11 cellular contexts compared by ENCODE assay signal in the genomic region with DNA sequence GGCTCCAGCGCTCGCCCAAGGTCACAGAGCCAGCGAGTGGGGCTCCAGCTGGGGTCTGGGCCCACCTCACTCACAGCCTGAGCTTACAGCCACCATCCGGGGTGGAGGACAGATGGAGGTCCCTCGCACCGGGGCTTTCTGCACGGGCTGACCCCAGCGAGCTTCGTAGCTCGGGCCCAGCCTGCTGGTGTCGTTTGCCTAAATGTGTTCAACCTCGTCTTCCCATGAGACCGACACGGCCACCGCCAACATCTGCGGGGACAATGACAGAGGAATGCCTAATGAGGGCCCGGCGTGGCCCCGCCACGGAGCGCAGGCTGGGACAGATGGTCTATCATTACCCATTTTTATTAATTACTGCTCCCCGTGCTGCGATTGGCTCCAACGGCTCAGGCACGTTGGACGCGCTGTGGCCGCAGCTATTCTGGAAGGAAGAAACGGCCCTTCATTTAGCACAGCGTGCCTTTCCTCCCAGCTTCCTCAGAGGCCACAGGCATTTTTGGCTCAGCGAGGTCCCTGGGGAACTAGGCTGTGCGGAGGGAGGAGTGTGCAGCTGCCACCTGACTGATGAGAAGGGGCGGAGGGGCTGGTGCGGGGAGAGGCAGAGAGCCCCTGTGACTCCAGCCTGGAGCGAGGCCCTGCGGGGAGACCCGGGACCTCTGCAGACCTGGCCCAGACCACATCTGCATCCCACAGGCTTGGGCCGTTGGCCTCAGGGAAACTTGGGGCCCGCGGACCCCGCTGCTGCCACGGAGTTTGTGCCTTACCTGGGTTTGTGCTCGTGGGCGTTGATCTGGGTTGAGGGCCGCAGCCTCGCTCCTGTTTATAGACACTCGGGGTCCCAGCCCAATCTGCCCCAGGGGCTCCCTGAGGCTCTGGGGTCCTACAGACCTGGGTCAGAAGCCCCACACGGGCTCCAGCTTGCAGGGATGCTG. TPM values are rescaled to one million over a fixed set of nuclear protein-coding genes. Genes with fewer than 3 reads are reported as not detected.
A peak's percentile ranks its signal among the peaks of the same experiment; 100 is the strongest.
DNase-seq lines count a peak whose midpoint lies in the region; ATAC-seq and TF ChIP-seq lines count a peak whose summit lies in the region.
"Had no signal": no experiment of that assay in that cellular context is flagged by ENCODE, and none has a peak within 500 bp of the region (broad histone marks: within the 10 kb centered on the region; RNA-seq: fewer than 3 reads in every experiment).

No MANE protein-coding gene starts in this region.

- no peak overlapping the region for H2BK12ac ChIP-seq in mesenchymal stem cell (ENCODE audit: low read length in 2 of 2)

- ATAC-seq in heart left ventricle (peak in 3 of 4 donors; percentile 7 to 44 (median 32)), GM21619 (IDR thresholded peaks at IDR 0.05; ENCODE audit: unreplicated experiment) (no peak)

- H4K91ac ChIP-seq in mesenchymal stem cell (ENCODE audit: low read length), result no peak overlapping the region

- H3K27ac ChIP-seq in heart left ventricle (peak overlapping the region in 11 of 12 donors; percentile 62 to 89 (median 80)), thyroid gland (no peak overlapping the region), mesenchymal stem cell (ENCODE audit: low read length, poor library complexity, severe bottlenecking) (no peak overlapping the region)

- H3K36me3 ChIP-seq in NT2/D1 (ENCODE audit: insufficient read depth, insufficient read length, low read length) (no peaks in the 10 kb centered on the region), heart left ventricle (no peaks in the 10 kb centered on the region), thyroid gland (no peaks in the 10 kb centered on the region), mesenchymal stem cell (ENCODE audit: control insufficient read depth in 1 of 2, insufficient read depth in 2 of 2, low read depth in 1 of 2, low read length in 2 of 2) (no peaks in the 10 kb centered on the region)

- H4K8ac ChIP-seq in mesenchymal stem cell (ENCODE audit: low read length), result no peak overlapping the region

- H3K23ac ChIP-seq in mesenchymal stem cell (ENCODE audit: low read length in 2 of 2), result no peak overlapping the region

- no peak overlapping the region for H3K4me2 ChIP-seq in mesenchymal stem cell (ENCODE audit: low read length, poor library complexity, severe bottlenecking)

- H2BK120ac ChIP-seq in mesenchymal stem cell (ENCODE audit: low read depth, low read length), result no peak overlapping the region

- no peak for TF ChIP-seq POLR2A in heart left ventricle (IDR thresholded peaks at IDR 0.05)
- no peak for TF ChIP-seq POLR2A in thyroid gland (IDR thresholded peaks at IDR 0.05)

- H3K4me1 ChIP-seq in NT2/D1 (ENCODE audit: insufficient read depth, insufficient read length), result peaks cover 32% of the 10 kb centered on the region
- peaks cover 0 to 33% (median 21%) of the 10 kb centered on the region in 12 donors for H3K4me1 ChIP-seq in heart left ventricle
- H3K4me1 ChIP-seq in thyroid gland, result no peaks in the 10 kb centered on the region
- peaks cover 2% of the 10 kb centered on the region for H3K4me1 ChIP-seq in mesenchymal stem cell (ENCODE audit: control insufficient read depth, insufficient read depth, low read depth, low read length)

- H3K14ac ChIP-seq in mesenchymal stem cell (ENCODE audit: low read length in 2 of 2), result no peak overlapping the region

- DNase-seq in LHCN-M2 (ENCODE audit: low read depth) (peak; percentile 75), NT2/D1 (ENCODE audit: low read depth, low spot score) (no peak), heart left ventricle (peak; percentile 54 to 70 (median 65)), stromal cell of bone marrow (ENCODE audit: low read depth) (peak; percentile 44), SKM-1 treated with dmso at 0.1 percent for 144 hours (lab: John Stamatoyannopoulos, UW; ENCODE audit: unreplicated experiment) (no peak), thyroid gland (no peak), mesenchymal stem cell (no peak)
- DNase-seq: activated CD4-positive, alpha-beta T cell treated with anti-CD3 and anti-CD28 coated beads, Interleukin-2, amount 50 U/mL, for 1 hour; activated gamma-delta T cell treated with Interleukin-2 at 50 U/mL for 16 hours; mesendoderm had no signal

- 29 to 53% (median 46%) methylated on average over 32 to 48 of the region's 48 CpGs for WGBS in heart left ventricle, 4 donors
- 65 to 79% methylated on average over 32 to 33 of the region's 48 CpGs for WGBS in thyroid gland, 2 donors
- WGBS in mesenchymal stem cell, result 89% methylated on average over 48 of the region's 48 CpGs

- H3K9me3 ChIP-seq in NT2/D1 (ENCODE audit: insufficient read depth, low read length), result no peaks in the 10 kb centered on the region
- H3K9me3 ChIP-seq in heart left ventricle, result no peaks in the 10 kb centered on the region
- no peaks in the 10 kb centered on the region for H3K9me3 ChIP-seq in thyroid gland
- no peaks in the 10 kb centered on the region for H3K9me3 ChIP-seq in mesenchymal stem cell (ENCODE audit: control insufficient read depth, low read length)

- intact Hi-C loops in heart left ventricle (cut with DNase I) (no loop called here), thyroid gland (cut with DNase I) (no loop called here)

- H2AK5ac ChIP-seq in mesenchymal stem cell (ENCODE audit: low read length, severe bottlenecking), result no peak overlapping the region

- H2AFZ ChIP-seq in mesenchymal stem cell (ENCODE audit: low read depth, low read length), result no peak overlapping the region

- H2BK5ac ChIP-seq in mesenchymal stem cell (ENCODE audit: low read depth, low read length, poor library complexity, severe bottlenecking), result no peak overlapping the region

- no peak overlapping the region for H3K18ac ChIP-seq in mesenchymal stem cell (ENCODE audit: low read depth in 1 of 2, low read length in 2 of 2)

- no peaks in the 10 kb centered on the region for H3K79me1 ChIP-seq in mesenchymal stem cell (replicated peaks; ENCODE audit: low read length, poor library complexity, severe bottlenecking)

- H3K9ac ChIP-seq in NT2/D1 (ENCODE audit: insufficient read length, low read depth) (peak overlapping the region; percentile 51), mesenchymal stem cell (ENCODE audit: low read length) (no peak overlapping the region)

- no peak overlapping the region for H2BK15ac ChIP-seq in mesenchymal stem cell (ENCODE audit: low read depth, poor library complexity, severe bottlenecking)

- H3K4ac ChIP-seq in mesenchymal stem cell (ENCODE audit: low read depth in 1 of 2, low read length in 2 of 2), result no peak overlapping the region

- no peak overlapping the region for H3K4me3 ChIP-seq in NT2/D1 (ENCODE audit: insufficient read length, low read depth)
- H3K4me3 ChIP-seq in heart left ventricle, result no peak overlapping the region
- no peak overlapping the region for H3K4me3 ChIP-seq in thyroid gland (replicated peaks in 1 of 3)
- no peak overlapping the region for H3K4me3 ChIP-seq in mesenchymal stem cell (ENCODE audit: insufficient read depth in 1 of 2, low read depth in 1 of 2, low read length in 2 of 2)

- H3K27me3 ChIP-seq in NT2/D1 (ENCODE audit: insufficient read depth, insufficient read length), result peaks cover 10% of the 10 kb centered on the region
- H3K27me3 ChIP-seq in heart left ventricle, result peaks cover 0 to 40% (median 2%) of the 10 kb centered on the region in 9 donors
- no peaks in the 10 kb centered on the region for H3K27me3 ChIP-seq in thyroid gland
- H3K27me3 ChIP-seq in mesenchymal stem cell (ENCODE audit: control insufficient read depth in 1 of 2, insufficient read depth in 1 of 2, low read length in 2 of 2), result peaks cover 47 to 89% of the 10 kb centered on the region in 2 experiments

- no peak for TF ChIP-seq CTCF in heart left ventricle (IDR thresholded peaks at IDR 0.05)
- no peak for TF ChIP-seq CTCF in thyroid gland (IDR thresholded peaks at IDR 0.05)

RNA-seq across cellular contexts. Expression of a gene that starts 22.9 kb away (rescaled TPM):
- not detected in 2 replicates for total RNA-seq in LHCN-M2 (2014; rRNA removed)
- polyA plus RNA-seq in LHCN-M2 (2012), result not detected
- total RNA-seq in heart left ventricle, result 10 to 100 TPM in 1 of 9 donors, 1 to 10 TPM in 8; 3.8 to 18.6 (median 6.8) TPM
- polyA plus RNA-seq in heart left ventricle, result 1 to 10 TPM; 2.6 to 5.9 TPM
- total RNA-seq in thyroid gland, result under 1 TPM; 0.11 to 0.96 (median 0.54) TPM
- 0.04 TPM for polyA plus RNA-seq in mesenchymal stem cell (2013, experiment 1 of 2)
- polyA plus RNA-seq in mesenchymal stem cell (2013, experiment 2 of 2), result 0.05 TPM

Comparison
In these comparisons a context has a peak if more than half of its experiments do, and no peak if none do; other contexts are left out.
1. DNase-seq: peak in LHCN-M2 (single experiment), heart left ventricle (5 of 5) and stromal cell of bone marrow (single experiment); none in NT2/D1 (single experiment), SKM-1 treated with dmso at 0.1 percent for 144 hours (single experiment), thyroid gland (0 of 2) and mesenchymal stem cell (single experiment).
2. H3K27ac ChIP-seq: peak in heart left ventricle (11 of 12); none in thyroid gland (0 of 3) and mesenchymal stem cell (single experiment).